ENCODE assay signal across 1 cellular context in genomic region chr6:96899019-96899418, GRCh38.
TF ChIP-seq lines count a peak whose summit lies in the region.

No MANE protein-coding gene starts in this region.

TF ChIP-seq in K562, 482 proteins besides CTCF, POLR2A, EP300 and RAD21 (continued from another document):
- TF ChIP-seq, protein P1, sequence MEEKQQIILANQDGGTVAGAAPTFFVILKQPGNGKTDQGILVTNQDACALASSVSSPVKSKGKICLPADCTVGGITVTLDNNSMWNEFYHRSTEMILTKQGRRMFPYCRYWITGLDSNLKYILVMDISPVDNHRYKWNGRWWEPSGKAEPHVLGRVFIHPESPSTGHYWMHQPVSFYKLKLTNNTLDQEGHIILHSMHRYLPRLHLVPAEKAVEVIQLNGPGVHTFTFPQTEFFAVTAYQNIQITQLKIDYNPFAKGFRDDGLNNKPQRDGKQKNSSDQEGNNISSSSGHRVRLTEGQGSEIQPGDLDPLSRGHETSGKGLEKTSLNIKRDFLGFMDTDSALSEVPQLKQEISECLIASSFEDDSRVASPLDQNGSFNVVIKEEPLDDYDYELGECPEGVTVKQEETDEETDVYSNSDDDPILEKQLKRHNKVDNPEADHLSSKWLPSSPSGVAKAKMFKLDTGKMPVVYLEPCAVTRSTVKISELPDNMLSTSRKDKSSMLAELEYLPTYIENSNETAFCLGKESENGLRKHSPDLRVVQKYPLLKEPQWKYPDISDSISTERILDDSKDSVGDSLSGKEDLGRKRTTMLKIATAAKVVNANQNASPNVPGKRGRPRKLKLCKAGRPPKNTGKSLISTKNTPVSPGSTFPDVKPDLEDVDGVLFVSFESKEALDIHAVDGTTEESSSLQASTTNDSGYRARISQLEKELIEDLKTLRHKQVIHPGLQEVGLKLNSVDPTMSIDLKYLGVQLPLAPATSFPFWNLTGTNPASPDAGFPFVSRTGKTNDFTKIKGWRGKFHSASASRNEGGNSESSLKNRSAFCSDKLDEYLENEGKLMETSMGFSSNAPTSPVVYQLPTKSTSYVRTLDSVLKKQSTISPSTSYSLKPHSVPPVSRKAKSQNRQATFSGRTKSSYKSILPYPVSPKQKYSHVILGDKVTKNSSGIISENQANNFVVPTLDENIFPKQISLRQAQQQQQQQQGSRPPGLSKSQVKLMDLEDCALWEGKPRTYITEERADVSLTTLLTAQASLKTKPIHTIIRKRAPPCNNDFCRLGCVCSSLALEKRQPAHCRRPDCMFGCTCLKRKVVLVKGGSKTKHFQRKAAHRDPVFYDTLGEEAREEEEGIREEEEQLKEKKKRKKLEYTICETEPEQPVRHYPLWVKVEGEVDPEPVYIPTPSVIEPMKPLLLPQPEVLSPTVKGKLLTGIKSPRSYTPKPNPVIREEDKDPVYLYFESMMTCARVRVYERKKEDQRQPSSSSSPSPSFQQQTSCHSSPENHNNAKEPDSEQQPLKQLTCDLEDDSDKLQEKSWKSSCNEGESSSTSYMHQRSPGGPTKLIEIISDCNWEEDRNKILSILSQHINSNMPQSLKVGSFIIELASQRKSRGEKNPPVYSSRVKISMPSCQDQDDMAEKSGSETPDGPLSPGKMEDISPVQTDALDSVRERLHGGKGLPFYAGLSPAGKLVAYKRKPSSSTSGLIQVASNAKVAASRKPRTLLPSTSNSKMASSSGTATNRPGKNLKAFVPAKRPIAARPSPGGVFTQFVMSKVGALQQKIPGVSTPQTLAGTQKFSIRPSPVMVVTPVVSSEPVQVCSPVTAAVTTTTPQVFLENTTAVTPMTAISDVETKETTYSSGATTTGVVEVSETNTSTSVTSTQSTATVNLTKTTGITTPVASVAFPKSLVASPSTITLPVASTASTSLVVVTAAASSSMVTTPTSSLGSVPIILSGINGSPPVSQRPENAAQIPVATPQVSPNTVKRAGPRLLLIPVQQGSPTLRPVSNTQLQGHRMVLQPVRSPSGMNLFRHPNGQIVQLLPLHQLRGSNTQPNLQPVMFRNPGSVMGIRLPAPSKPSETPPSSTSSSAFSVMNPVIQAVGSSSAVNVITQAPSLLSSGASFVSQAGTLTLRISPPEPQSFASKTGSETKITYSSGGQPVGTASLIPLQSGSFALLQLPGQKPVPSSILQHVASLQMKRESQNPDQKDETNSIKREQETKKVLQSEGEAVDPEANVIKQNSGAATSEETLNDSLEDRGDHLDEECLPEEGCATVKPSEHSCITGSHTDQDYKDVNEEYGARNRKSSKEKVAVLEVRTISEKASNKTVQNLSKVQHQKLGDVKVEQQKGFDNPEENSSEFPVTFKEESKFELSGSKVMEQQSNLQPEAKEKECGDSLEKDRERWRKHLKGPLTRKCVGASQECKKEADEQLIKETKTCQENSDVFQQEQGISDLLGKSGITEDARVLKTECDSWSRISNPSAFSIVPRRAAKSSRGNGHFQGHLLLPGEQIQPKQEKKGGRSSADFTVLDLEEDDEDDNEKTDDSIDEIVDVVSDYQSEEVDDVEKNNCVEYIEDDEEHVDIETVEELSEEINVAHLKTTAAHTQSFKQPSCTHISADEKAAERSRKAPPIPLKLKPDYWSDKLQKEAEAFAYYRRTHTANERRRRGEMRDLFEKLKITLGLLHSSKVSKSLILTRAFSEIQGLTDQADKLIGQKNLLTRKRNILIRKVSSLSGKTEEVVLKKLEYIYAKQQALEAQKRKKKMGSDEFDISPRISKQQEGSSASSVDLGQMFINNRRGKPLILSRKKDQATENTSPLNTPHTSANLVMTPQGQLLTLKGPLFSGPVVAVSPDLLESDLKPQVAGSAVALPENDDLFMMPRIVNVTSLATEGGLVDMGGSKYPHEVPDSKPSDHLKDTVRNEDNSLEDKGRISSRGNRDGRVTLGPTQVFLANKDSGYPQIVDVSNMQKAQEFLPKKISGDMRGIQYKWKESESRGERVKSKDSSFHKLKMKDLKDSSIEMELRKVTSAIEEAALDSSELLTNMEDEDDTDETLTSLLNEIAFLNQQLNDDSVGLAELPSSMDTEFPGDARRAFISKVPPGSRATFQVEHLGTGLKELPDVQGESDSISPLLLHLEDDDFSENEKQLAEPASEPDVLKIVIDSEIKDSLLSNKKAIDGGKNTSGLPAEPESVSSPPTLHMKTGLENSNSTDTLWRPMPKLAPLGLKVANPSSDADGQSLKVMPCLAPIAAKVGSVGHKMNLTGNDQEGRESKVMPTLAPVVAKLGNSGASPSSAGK (IDR thresholded peaks at IDR 0.05), result no peak
- no peak for TF ChIP-seq NCOA4 (IDR thresholded peaks at IDR 0.05; ENCODE audit: partially characterized antibody)
- TF ChIP-seq ZNF146 (CRISPR knock-in tag; IDR thresholded peaks at IDR 0.05; ENCODE audit: unreplicated experiment), result no peak
- no peak for TF ChIP-seq CCAR2 (IDR thresholded peaks at IDR 0.05; ENCODE audit: low read depth, low read length)
